8 cellular contexts compared by ENCODE assay signal in genomic region chr5:126868961-126869451, GRCh38.
DNase-seq lines count a peak whose midpoint lies in the region; TF ChIP-seq lines count a peak whose summit lies in the region.

No MANE protein-coding gene starts in this region.

- H3K36me3 Mint-ChIP-seq in endothelial cell (ENCODE audit: low read depth, unreplicated experiment) = peaks cover 25% of the 10 kb centered on the region

- H3K18ac ChIP-seq in neuronal stem cell (ENCODE audit: low read length) = no peak overlapping the region

- H2AFZ ChIP-seq in neuronal stem cell (ENCODE audit: low read length) = peak overlapping the region; percentile 89

- TF ChIP-seq CTCF in GM13977 (IDR thresholded peaks at IDR 0.05; ENCODE audit: extremely low read depth, insufficient read depth, missing control alignments) (no peak), HFF-Myc (IDR thresholded peaks at IDR 0.05; ENCODE audit: low read depth, low read length, missing control alignments) (no peak), endothelial cell (IDR thresholded peaks at IDR 0.05; ENCODE audit: unreplicated experiment) (no peak), WERI-Rb-1 (IDR thresholded peaks at IDR 0.05; ENCODE audit: low read depth, low read length) (no peak)

- no peak overlapping the region for H4K91ac ChIP-seq in neuronal stem cell (ENCODE audit: low read depth, low read length, poor library complexity)

- H3K9ac ChIP-seq in neuronal stem cell (ENCODE audit: low read depth, low read length, poor library complexity) = no peak overlapping the region

- H3K4me3 Mint-ChIP-seq in endothelial cell (ENCODE audit: unreplicated experiment) = peak overlapping the region; percentile 38

- H3K14ac ChIP-seq in neuronal stem cell (ENCODE audit: low read length) = no peak overlapping the region

- peaks cover 8 to 21% of the 10 kb centered on the region in 2 donors for H3K4me1 ChIP-seq in neuronal stem cell (ENCODE audit: control insufficient read depth in 2 of 2, insufficient read depth in 1 of 2, low read depth in 1 of 2, low read length in 2 of 2)

- H3K36me3 ChIP-seq in neuronal stem cell (replicated peaks in 1 of 2; ENCODE audit: control insufficient read depth in 2 of 2, insufficient read depth in 2 of 2, low read length in 2 of 2) = peaks cover 0 to 6% of the 10 kb centered on the region in 2 donors
- H3K36me3 ChIP-seq in WERI-Rb-1 = no peaks in the 10 kb centered on the region

- DNase-seq in GM13977 (ENCODE audit: low spot score) (peak; percentile 40), HFF-Myc (ENCODE audit: extremely low read depth, low read depth) (no peak), SHP77 (lab: John Stamatoyannopoulos, UW) (peak; percentile 11 to 46), endothelial cell (ENCODE audit: low spot score) (peak; percentile 19), neuronal stem cell (ENCODE audit: low spot score) (peak; percentile 24), WERI-Rb-1 (no peak), COLO829 (ENCODE audit: low spot score) (no peak), SK-N-DZ (ENCODE audit: low spot score) (no peak)

- no peak overlapping the region for H4K8ac ChIP-seq in neuronal stem cell (ENCODE audit: low read depth, low read length)

- WGBS in neuronal stem cell (ENCODE audit: extremely low coverage in 2 of 2, insufficient read length in 2 of 2, insufficient replicate concordance in 1 of 2), 2 donors = no CpG with 5 or more reads among the region's 23 CpGs

- in situ Hi-C loops in GM13977 (cut with MboI; ENCODE audit: low pct_unique_long_range_greater_than_20kb, low sequenced_read_pairs, unreplicated experiment) = loop anchor here (25.0 kb wide), 1 partner anchor 443 kb away; no protein-coding TSS in a partner anchor

- no peak overlapping the region for H3K4ac ChIP-seq in neuronal stem cell (ENCODE audit: low read length)

- H3K9me3 ChIP-seq in neuronal stem cell (replicated peaks in 1 of 2; ENCODE audit: control insufficient read depth in 2 of 2, insufficient read depth in 1 of 2, low read depth in 1 of 2, low read length in 2 of 2) (no peaks in the 10 kb centered on the region), WERI-Rb-1 (ENCODE audit: severe bottlenecking) (no peaks in the 10 kb centered on the region)

- peak overlapping the region; percentile 22 for H3K27ac Mint-ChIP-seq in endothelial cell (ENCODE audit: unreplicated experiment)

- no peak overlapping the region for H3K23ac ChIP-seq in neuronal stem cell (ENCODE audit: low read depth, low read length, poor library complexity)

- H2BK5ac ChIP-seq in neuronal stem cell (ENCODE audit: low read length) = no peak overlapping the region

- peak overlapping the region; percentile 47 for H3K27ac ChIP-seq in neuronal stem cell (replicated peaks; ENCODE audit: low read length)
- H3K27ac ChIP-seq in WERI-Rb-1 = no peak overlapping the region

- H3K27me3 Mint-ChIP-seq in endothelial cell (ENCODE audit: unreplicated experiment) = no peaks in the 10 kb centered on the region

- peak overlapping the region; percentile 7; the same call in 1 of the 2 replicates for H3K4me3 ChIP-seq in HFF-Myc (replicated peaks; ENCODE audit: low read depth, low read length)
- peak overlapping the region; percentile 50 to 72 for H3K4me3 ChIP-seq in neuronal stem cell (ENCODE audit: low read length in 2 of 2)
- H3K4me3 ChIP-seq in WERI-Rb-1 (ENCODE audit: low read depth, low read length) = no peak overlapping the region

- peaks cover 21% of the 10 kb centered on the region for H3K4me1 Mint-ChIP-seq in endothelial cell (ENCODE audit: unreplicated experiment)

- no peaks in the 10 kb centered on the region for H3K9me3 Mint-ChIP-seq in endothelial cell (ENCODE audit: unreplicated experiment)

- no peak overlapping the region for H2BK15ac ChIP-seq in neuronal stem cell (ENCODE audit: low read length)

- H3K4me2 ChIP-seq in neuronal stem cell (ENCODE audit: insufficient read depth, low read length, poor library complexity, severe bottlenecking) = peak overlapping the region; percentile 77

- H2BK12ac ChIP-seq in neuronal stem cell (ENCODE audit: low read length) = no peak overlapping the region

- no peak overlapping the region for H2BK120ac ChIP-seq in neuronal stem cell (ENCODE audit: low read depth, low read length)

- H3K79me1 ChIP-seq in neuronal stem cell (ENCODE audit: low read depth, low read length) = no peaks in the 10 kb centered on the region

- no peaks in the 10 kb centered on the region for H3K27me3 ChIP-seq in neuronal stem cell (ENCODE audit: control insufficient read depth in 3 of 3, insufficient read depth in 3 of 3, low read depth in 1 of 3, low read length in 3 of 3)
- no peaks in the 10 kb centered on the region for H3K27me3 ChIP-seq in WERI-Rb-1 (ENCODE audit: insufficient read depth, low read depth, severe bottlenecking)

- H2AK5ac ChIP-seq in neuronal stem cell (ENCODE audit: low read depth, low read length) = no peak overlapping the region

Comparison
In these comparisons a context has a peak if more than half of its experiments do, and no peak if none do; other contexts are left out.
1. DNase-seq: peak in GM13977 (single experiment), SHP77 (2 of 2), endothelial cell (single experiment) and neuronal stem cell (single experiment); none in HFF-Myc (single experiment), WERI-Rb-1 (single experiment), COLO829 (single experiment) and SK-N-DZ (single experiment).